Comparison of ENCODE assay signal across 1 cellular context in genomic region chr5:107605596-107606125, GRCh38.
TF ChIP-seq lines count a peak whose summit lies in the region.

No MANE protein-coding gene starts in this region.

TF ChIP-seq in H1, 55 proteins besides CTCF, POLR2A, EP300 and RAD21:
- TF ChIP-seq CREB1 (IDR thresholded peaks at IDR 0.05) (no peak), POLR2AphosphoS5 (IDR thresholded peaks at IDR 0.05; ENCODE audit: low read depth, low read length) (no peak), FOSL1 (IDR thresholded peaks at IDR 0.05; ENCODE audit: insufficient read depth, low read depth, low read length) (no peak), CHD7 (IDR thresholded peaks at IDR 0.05; ENCODE audit: insufficient replicate concordance, low read length) (no peak), TAF7 (optimal IDR thresholded peaks at IDR 0.05; ENCODE audit: borderline replicate concordance, low read depth, low read length) (no peak), SP4 (IDR thresholded peaks at IDR 0.05; ENCODE audit: low read length) (no peak), ZNF274 (IDR thresholded peaks at IDR 0.05; ENCODE audit: borderline replicate concordance, extremely low read depth, low read length) (no peak), SUZ12 (IDR thresholded peaks at IDR 0.05; ENCODE audit: low read length) (no peak), CHD2 (IDR thresholded peaks at IDR 0.05; ENCODE audit: low read length) (no peak)
TF ChIP-seq in H1: peak in this region for 0.
